ENCODE assay signal across 14 cellular contexts in genomic region chr22:17191163-17191562, GRCh38. TPM values are rescaled to one million over a fixed set of nuclear protein-coding genes. Genes with fewer than 3 reads are reported as not detected.
DNase-seq lines count a peak whose midpoint lies in the region; ATAC-seq and TF ChIP-seq lines count a peak whose summit lies in the region.
"Had no signal": no experiment of that assay in that cellular context is flagged by ENCODE, and none has a peak within 500 bp of the region (broad histone marks: within the 10 kb centered on the region; RNA-seq: fewer than 3 reads in every experiment).

No MANE protein-coding gene starts in this region.

- DNase-seq in AG08395 (ENCODE audit: low spot score) (peak; percentile 61), GM04504 (ENCODE audit: low read depth) (peak; percentile 59), T1000 (lab: John Stamatoyannopoulos, UW) (peak; percentile 11), fibroblast of villous mesenchyme (ENCODE audit: low read depth) (peak; percentile 60), T-helper 9 cell (no peak), NOMO-1 treated with dmso at 0.1 percent for 144 hours (lab: John Stamatoyannopoulos, UW; ENCODE audit: unreplicated experiment) (no peak), esophagus squamous epithelium (lab: John Stamatoyannopoulos, UW) (no peak)
- DNase-seq: activated CD4-positive, alpha-beta memory T cell treated with anti-CD3 and anti-CD28 coated beads for 36 hours; effector CD4-positive, alpha-beta T cell; NCI-H82; Right ventricle myocardium superior had no signal

- no peak for ATAC-seq in GM19351 (IDR thresholded peaks at IDR 0.05; ENCODE audit: unreplicated experiment)

- no peaks in the 10 kb centered on the region for H3K27me3 ChIP-seq in esophagus squamous epithelium

- H3K9me3 ChIP-seq in esophagus squamous epithelium = no peaks in the 10 kb centered on the region

- H3K36me3 ChIP-seq in esophagus squamous epithelium = peaks cover 0 to 14% (median 0%) of the 10 kb centered on the region in 3 donors

- TF ChIP-seq CTCF in fibroblast of villous mesenchyme (IDR thresholded peaks at IDR 0.05; ENCODE audit: insufficient read depth, low read depth, low read length) (no peak), esophagus squamous epithelium (IDR thresholded peaks at IDR 0.05) (no peak)

- H3K4me3 ChIP-seq in fibroblast of villous mesenchyme (ENCODE audit: low read depth, low read length) = no peak overlapping the region
- H3K4me3 ChIP-seq in esophagus squamous epithelium = peak overlapping the region in 1 of 4 donors; percentile 16
- H3K4me3 ChIP-seq: smooth muscle cell had no signal

- WGBS in esophagus squamous epithelium, 2 donors = 36 to 37% methylated on average over 5 to 6 of the region's 7 CpGs

- H3K4me1 ChIP-seq in esophagus squamous epithelium = peaks cover 0 to 14% (median 0%) of the 10 kb centered on the region in 3 donors

- intact Hi-C loops in esophagus squamous epithelium (cut with DNase I) = no loop called here

- H3K27ac ChIP-seq in esophagus squamous epithelium = no peak overlapping the region

- no peak for TF ChIP-seq POLR2A in esophagus squamous epithelium (IDR thresholded peaks at IDR 0.05)

RNA-seq across cellular contexts. Expression of gene ADA2, which starts 28.1 kb away (rescaled TPM):
- total RNA-seq in fibroblast of villous mesenchyme (1.3 and 6.1 TPM in 2 replicates), esophagus squamous epithelium (10 to 100 TPM in 1 of 4 donors, 1 to 10 TPM in 3; 1.3 to 11.1 (median 5.3) TPM)
- total RNA-seq: HT-29 had no signal

RNA-seq across cellular contexts. Expression of gene HDHD5, which starts 32.1 kb away (rescaled TPM):
- total RNA-seq in fibroblast of villous mesenchyme (24.2 and 28.7 TPM in 2 replicates), esophagus squamous epithelium (10 to 100 TPM; 23.2 to 40.4 (median 36.2) TPM)

Comparison
In these comparisons a context has a peak if more than half of its experiments do, and no peak if none do; other contexts are left out.
1. DNase-seq: peak in AG08395 (single experiment), GM04504 (single experiment), T1000 (single experiment) and fibroblast of villous mesenchyme (single experiment); none in T-helper 9 cell (single experiment), NOMO-1 treated with dmso at 0.1 percent for 144 hours (single experiment) and esophagus squamous epithelium (single experiment).